In genomic region chr7:141704112-141704511, GRCh38 we compare ENCODE assay signal across 32 cellular contexts. TPM values are rescaled to one million over a fixed set of nuclear protein-coding genes. Genes with fewer than 3 reads are reported as not detected.
"Had no signal": no experiment of that assay in that cellular context is flagged by ENCODE, and none has a peak within 500 bp of the region (broad histone marks: within the 10 kb centered on the region; RNA-seq: fewer than 3 reads in every experiment).

No MANE protein-coding gene starts in this region.

- H3K27me3 Mint-ChIP-seq: activated T-cell treated with anti-CD3 and anti-CD28 coated beads, Interleukin-2, amount 50 U/mL, for 24 hours had no signal

- H3K27ac Mint-ChIP-seq: activated CD4-positive, alpha-beta memory T cell treated with anti-CD3 and anti-CD28 coated beads, Interleukin-2, amount 10 ng/mL, durations not matched to agents 7 days and 5 days; activated CD4-positive, alpha-beta T cell treated with anti-CD3 and anti-CD28 coated beads, Interleukin-2, amount 10 ng/mL, durations not matched to agents 7 days and 5 days; activated T-cell treated with anti-CD3 and anti-CD28 coated beads, Interleukin-2, amount 50 U/mL, for 24 hours; natural killer cell; WTC11 had no signal

- H3K4me3 Mint-ChIP-seq: activated CD4-positive, alpha-beta T cell treated with anti-CD3 and anti-CD28 coated beads, Interleukin-2, amount 10 ng/mL, durations not matched to agents 7 days and 5 days; activated T-cell treated with anti-CD3 and anti-CD28 coated beads, Interleukin-2, amount 50 U/mL, for 24 hours; natural killer cell; WTC11 had no signal

- ATAC-seq: heart left ventricle, natural killer cell, right cardiac atrium, WTC11 had no signal

- H3K4me3 ChIP-seq: coronary artery, dorsolateral prefrontal cortex, heart left ventricle, left ventricle myocardium inferior, lung, tibial nerve had no signal

- H3K9me3 ChIP-seq: heart left ventricle, left ventricle myocardium inferior, tibial nerve had no signal

- H3K27ac ChIP-seq: brain microvascular endothelial cell, coronary artery, heart left ventricle, left ventricle myocardium inferior, tibial nerve had no signal

- H3K36me3 Mint-ChIP-seq: natural killer cell, WTC11 had no signal

- DNase-seq: activated CD4-positive, alpha-beta memory T cell treated with anti-CD3 and anti-CD28 coated beads, Interleukin-2, amount 10 ng/mL, durations not matched to agents 7 days and 5 days; activated CD4-positive, alpha-beta T cell treated with anti-CD3 and anti-CD28 coated beads for 1 hour; activated CD4-positive, alpha-beta T cell treated with anti-CD3 and anti-CD28 coated beads, Interleukin-2, amount 10 ng/mL, durations not matched to agents 7 days and 5 days; activated CD8-positive, alpha-beta memory T cell treated with anti-CD3 and anti-CD28 coated beads, Interleukin-2, amount 50 U/mL, for 48 hours; activated gamma-delta T cell; activated naive CD4-positive, alpha-beta T cell treated with anti-CD3 and anti-CD28 coated beads, Interleukin-2, amount 50 U/mL, for 16 hours; activated T-cell treated with anti-CD3 and anti-CD28 coated beads, Interleukin-2, amount 50 U/mL, for 24 hours; amniotic stem cell; brain microvascular endothelial cell; dorsolateral prefrontal cortex; effector memory CD4-positive, alpha-beta T cell; heart left ventricle; left ventricle myocardium inferior; mesendoderm; natural killer cell; right cardiac atrium; stimulated activated CD4-positive, alpha-beta T cell treated with anti-CD3 and anti-CD28 coated beads, Interleukin-2, amount 100 ng/mL, for 48 hours; stimulated activated naive CD4-positive, alpha-beta T cell treated with Interleukin-2 at 50 U/mL for 16 hours; T1000 had no signal

- H3K27me3 ChIP-seq: brain microvascular endothelial cell, dorsolateral prefrontal cortex, heart left ventricle, tibial nerve had no signal

- H3K9me3 Mint-ChIP-seq: activated CD4-positive, alpha-beta memory T cell treated with anti-CD3 and anti-CD28 coated beads, Interleukin-2, amount 10 ng/mL, durations not matched to agents 7 days and 5 days; activated CD4-positive, alpha-beta T cell treated with anti-CD3 and anti-CD28 coated beads, Interleukin-2, amount 10 ng/mL, durations not matched to agents 7 days and 5 days; activated T-cell treated with anti-CD3 and anti-CD28 coated beads, Interleukin-2, amount 50 U/mL, for 24 hours; natural killer cell; WTC11 had no signal

- H3K36me3 ChIP-seq: brain microvascular endothelial cell, heart left ventricle, left ventricle myocardium inferior, tibial nerve had no signal

RNA-seq across cellular contexts. Expression of gene WEE2, which starts 4.0 kb away (rescaled TPM):
- total RNA-seq: activated CD4-positive, alpha-beta memory T cell treated with anti-CD3 and anti-CD28 coated beads, Interleukin-2, amount 10 ng/mL, durations not matched to agents 7 days and 5 days; activated CD4-positive, alpha-beta T cell treated with anti-CD3 and anti-CD28 coated beads, Interleukin-2, amount 10 ng/mL, durations not matched to agents 7 days and 5 days; astrocyte; cardiac septum; endothelial cell of umbilical vein; fibroblast of lung; fibroblast of villous mesenchyme; left ventricle myocardium inferior; lung; osteoblast; right cardiac atrium; skeletal muscle tissue; tibial nerve; ureter had no signal
- polyA plus RNA-seq: endothelial cell of umbilical vein, esophagus, fibroblast of lung, heart left ventricle, lung, right cardiac atrium had no signal

RNA-seq across cellular contexts. Expression of gene TAS2R3, which starts 59.8 kb away (rescaled TPM):
- polyA plus RNA-seq: heart left ventricle, lung had no signal
